16 cellular contexts compared by ENCODE assay signal in genomic region chr19:28493881-28494280, GRCh38.
"Had no signal": no experiment of that assay in that cellular context is flagged by ENCODE, and none has a peak within 500 bp of the region (broad histone marks: within the 10 kb centered on the region; RNA-seq: fewer than 3 reads in every experiment).

No MANE protein-coding gene starts in this region.

- H3K27me3 ChIP-seq: cardiac muscle cell had no signal

- DNase-seq: activated CD4-positive, alpha-beta memory T cell treated with anti-CD3 and anti-CD28 coated beads for 36 hours; activated CD4-positive, alpha-beta T cell treated with anti-CD3 and anti-CD28 coated beads for 4 hours; activated T-cell treated with anti-CD3 and anti-CD28 coated beads for 4 hours; effector memory CD8-positive, alpha-beta T cell; left ventricle myocardium superior; naive thymus-derived CD4-positive, alpha-beta T cell; occipital lobe; stimulated activated CD4-positive, alpha-beta T cell treated with anti-CD3 and anti-CD28 coated beads, Interleukin-2, amount 100 ng/mL, for 24 hours; stimulated activated naive CD4-positive, alpha-beta T cell treated with Interleukin-2 at 50 U/mL for 16 hours; T-helper 17 cell; tibial artery; WERI-Rb-1 had no signal

- H3K36me3 Mint-ChIP-seq: activated CD4-positive, alpha-beta memory T cell treated with anti-CD3 and anti-CD28 coated beads for 36 hours; activated naive CD8-positive, alpha-beta T cell; memory B cell; naive thymus-derived CD4-positive, alpha-beta T cell had no signal

- H3K4me1 ChIP-seq: tibial artery had no signal

- H3K27me3 Mint-ChIP-seq: activated CD4-positive, alpha-beta memory T cell treated with anti-CD3 and anti-CD28 coated beads for 36 hours; activated naive CD8-positive, alpha-beta T cell; dendritic cell treated with granulocyte-macrophage colony-stimulating factor and Interleukin-4, amounts not matched to agents 40 ng/mL and 50 ng/mL, for 4 days; effector memory CD8-positive, alpha-beta T cell; memory B cell; T-helper 17 cell had no signal

- H3K27ac Mint-ChIP-seq: activated CD4-positive, alpha-beta memory T cell treated with anti-CD3 and anti-CD28 coated beads for 36 hours; activated naive CD8-positive, alpha-beta T cell; dendritic cell treated with granulocyte-macrophage colony-stimulating factor and Interleukin-4, amounts not matched to agents 40 ng/mL and 50 ng/mL, for 4 days; effector memory CD8-positive, alpha-beta T cell; memory B cell; naive thymus-derived CD4-positive, alpha-beta T cell; T-helper 17 cell had no signal

- H3K36me3 ChIP-seq: cardiac muscle cell, tibial artery, WERI-Rb-1 had no signal

- H3K9me3 Mint-ChIP-seq: dendritic cell treated with granulocyte-macrophage colony-stimulating factor and Interleukin-4, amounts not matched to agents 40 ng/mL and 50 ng/mL, for 4 days; effector memory CD8-positive, alpha-beta T cell had no signal

- H3K9me3 ChIP-seq: tibial artery had no signal

- H3K4me1 Mint-ChIP-seq: memory B cell, T-helper 17 cell had no signal

- H3K4me3 ChIP-seq: cardiac muscle cell, tibial artery had no signal

- H3K4me3 Mint-ChIP-seq: activated CD4-positive, alpha-beta memory T cell treated with anti-CD3 and anti-CD28 coated beads for 36 hours; activated naive CD8-positive, alpha-beta T cell; dendritic cell treated with granulocyte-macrophage colony-stimulating factor and Interleukin-4, amounts not matched to agents 40 ng/mL and 50 ng/mL, for 4 days; effector memory CD8-positive, alpha-beta T cell; memory B cell; naive thymus-derived CD4-positive, alpha-beta T cell; T-helper 17 cell had no signal

- H3K27ac ChIP-seq: cardiac muscle cell, tibial artery, WERI-Rb-1 had no signal
